25 cellular contexts compared by ENCODE assay signal in the genomic region with DNA sequence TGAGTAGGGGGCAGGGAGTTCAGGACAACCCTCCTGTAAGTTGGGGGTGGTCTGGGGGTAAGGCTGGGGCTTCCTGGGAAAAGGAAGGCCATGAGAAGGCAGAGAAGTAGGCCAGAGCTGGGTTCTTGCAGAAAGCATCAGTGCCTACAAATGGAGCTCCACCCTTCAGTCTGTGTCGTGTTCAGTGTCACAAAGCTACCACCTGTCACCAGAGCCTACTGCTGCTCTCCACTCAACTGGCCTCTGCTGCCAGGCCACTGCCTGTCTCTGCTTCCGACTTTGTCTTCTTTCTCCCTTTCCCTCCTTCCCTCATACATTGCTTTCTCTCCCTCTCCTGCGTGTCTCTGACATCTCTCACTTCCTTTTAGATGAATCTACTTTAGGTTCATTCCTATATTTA.
"Had no signal": no experiment of that assay in that cellular context is flagged by ENCODE, and none has a peak within 500 bp of the region (broad histone marks: within the 10 kb centered on the region; RNA-seq: fewer than 3 reads in every experiment).

No MANE protein-coding gene starts in this region.

- H3K9me3 Mint-ChIP-seq: activated naive CD4-positive, alpha-beta T cell treated with anti-CD3 and anti-CD28 coated beads, Interleukin-2, amount 50 U/mL, for 24 hours; memory B cell had no signal

- H3K27ac Mint-ChIP-seq: activated CD4-positive, alpha-beta memory T cell treated with anti-CD3 and anti-CD28 coated beads, Interleukin-2, amount 10 ng/mL, durations not matched to agents 7 days and 5 days; activated naive CD4-positive, alpha-beta T cell treated with anti-CD3 and anti-CD28 coated beads, Interleukin-2, amount 50 U/mL, for 24 hours; activated T-cell treated with anti-CD3 and anti-CD28 coated beads, Interleukin-2, amount 50 U/mL, for 24 hours; memory B cell; natural killer cell treated with Interleukin-12 subunit alpha and Interleukin-12 subunit beta and Interleukin-15 and Interleukin-18, amount 100 ng/mL, for 72 hours had no signal

- H3K36me3 ChIP-seq: prostate gland, upper lobe of left lung had no signal

- H3K4me3 ChIP-seq: body of pancreas, prostate gland, skin epidermis, testis, upper lobe of left lung had no signal

- DNase-seq: activated CD4-positive, alpha-beta memory T cell treated with anti-CD3 and anti-CD28 coated beads, Interleukin-2, amount 10 ng/mL, durations not matched to agents 7 days and 5 days; activated CD4-positive, alpha-beta T cell treated with anti-CD3 and anti-CD28 coated beads for 4 hours; activated effector memory CD4-positive, alpha-beta T cell treated with Interleukin-2 at 50 U/mL for 16 hours; activated T-cell treated with anti-CD3 and anti-CD28 coated beads, Interleukin-2, amount 50 U/mL, for 24 hours; amniotic stem cell; body of pancreas; caudate nucleus; cortex of kidney; effector CD8-positive, alpha-beta T cell; foreskin keratinocyte; glutamatergic neuron; hypothalamus; left ventricle myocardium superior; occipital lobe; right cardiac atrium; stimulated activated CD4-positive, alpha-beta T cell treated with anti-CD3 and anti-CD28 coated beads, Interleukin-4, amount 100 ng/mL, for 4 hours; stimulated activated CD8-positive, alpha-beta memory T cell treated with anti-CD3 and anti-CD28 coated beads, Interleukin-4, amount 100 ng/mL, for 48 hours; stimulated activated naive CD8-positive, alpha-beta T cell treated with anti-CD3 and anti-CD28 coated beads, Interleukin-15, Interleukin-2, amounts not matched to agents 100 U/mL and 50 U/mL, for 24 hours; testis; upper lobe of left lung had no signal

- H3K27me3 ChIP-seq: body of pancreas, testis, upper lobe of left lung had no signal

- H3K36me3 Mint-ChIP-seq: natural killer cell treated with Interleukin-12 subunit alpha and Interleukin-12 subunit beta and Interleukin-15 and Interleukin-18, amount 100 ng/mL, for 72 hours had no signal

- ATAC-seq: body of pancreas; foreskin keratinocyte; left ventricle myocardium superior; natural killer cell treated with Interleukin-12 subunit alpha and Interleukin-12 subunit beta and Interleukin-15 and Interleukin-18, amount 100 ng/mL, for 72 hours; right cardiac atrium; stimulated activated naive CD8-positive, alpha-beta T cell treated with anti-CD3 and anti-CD28 coated beads, Interleukin-15, Interleukin-2, amounts not matched to agents 100 U/mL and 50 U/mL, for 24 hours had no signal

- H3K27me3 Mint-ChIP-seq: activated naive CD4-positive, alpha-beta T cell treated with anti-CD3 and anti-CD28 coated beads, Interleukin-2, amount 50 U/mL, for 24 hours; activated T-cell treated with anti-CD3 and anti-CD28 coated beads, Interleukin-2, amount 50 U/mL, for 24 hours; memory B cell had no signal

- H3K4me1 ChIP-seq: foreskin keratinocyte had no signal

- H3K9me3 ChIP-seq: body of pancreas, prostate gland, testis, upper lobe of left lung had no signal

- H3K27ac ChIP-seq: body of pancreas, foreskin keratinocyte, skin epidermis, testis, upper lobe of left lung had no signal

- H3K4me3 Mint-ChIP-seq: activated CD4-positive, alpha-beta memory T cell treated with anti-CD3 and anti-CD28 coated beads, Interleukin-2, amount 10 ng/mL, durations not matched to agents 7 days and 5 days; activated naive CD4-positive, alpha-beta T cell treated with anti-CD3 and anti-CD28 coated beads, Interleukin-2, amount 50 U/mL, for 24 hours; activated T-cell treated with anti-CD3 and anti-CD28 coated beads, Interleukin-2, amount 50 U/mL, for 24 hours; memory B cell; natural killer cell treated with Interleukin-12 subunit alpha and Interleukin-12 subunit beta and Interleukin-15 and Interleukin-18, amount 100 ng/mL, for 72 hours had no signal
